ENCODE assay signal across 8 cellular contexts in genomic region chr17:41678411-41678906, GRCh38. TPM values are rescaled to one million over a fixed set of nuclear protein-coding genes. Genes with fewer than 3 reads are reported as not detected.
A peak's percentile ranks its signal among the peaks of the same experiment; 100 is the strongest.
DNase-seq lines count a peak whose midpoint lies in the region; ATAC-seq, FAIRE-seq and TF ChIP-seq lines count a peak whose summit lies in the region.

No MANE protein-coding gene starts in this region.

- peaks cover 15 to 17% of the 10 kb centered on the region in 2 donors for H3K4me1 ChIP-seq in kidney (ENCODE audit: control insufficient read depth in 1 of 2, insufficient read depth in 1 of 2, low read depth in 1 of 2, low read length in 2 of 2)

- peak overlapping the region; percentile 97 for H3K27ac Mint-ChIP-seq in activated CD8-positive, alpha-beta T cell treated with anti-CD3 and anti-CD28 coated beads for 36 hours

- H3K36me3 Mint-ChIP-seq in activated CD8-positive, alpha-beta T cell treated with anti-CD3 and anti-CD28 coated beads for 36 hours (ENCODE audit: low read depth): peaks cover 2% of the 10 kb centered on the region

- no peak for FAIRE-seq in kidney (lab: Jason Lieb, UNC)
- no peak for FAIRE-seq in urothelium cell line (lab: Jason Lieb, UNC)

- peaks cover 4% of the 10 kb centered on the region for H3K9me3 Mint-ChIP-seq in activated CD8-positive, alpha-beta T cell treated with anti-CD3 and anti-CD28 coated beads for 36 hours

- peak overlapping the region; percentile 88 for H3K4me3 Mint-ChIP-seq in activated CD8-positive, alpha-beta T cell treated with anti-CD3 and anti-CD28 coated beads for 36 hours

- DNase-seq in activated CD8-positive, alpha-beta T cell treated with anti-CD3 and anti-CD28 coated beads for 36 hours: no peak
- DNase-seq in kidney: peak; percentile 68
- peak; percentile 43 for DNase-seq in urothelium cell line (ENCODE audit: low spot score)
- DNase-seq in hippocampal formation (lab: John Stamatoyannopoulos, UW): no peak
- DNase-seq in iPS-NIHi11 (ENCODE audit: low spot score): no peak

- intact Hi-C loops in activated CD8-positive, alpha-beta T cell treated with anti-CD3 and anti-CD28 coated beads for 36 hours (cut with micrococcal nuclease): no loop called here
- intact Hi-C loops in kidney (cut with DNase I): no loop called here

- POLR2A ChIA-PET in activated CD8-positive, alpha-beta T cell treated with anti-CD3 and anti-CD28 coated beads for 36 hours (lab: Charles Lee): interaction anchor here (0.8 to 8.4 kb wide), 6 partner anchors 11 to 111 kb away, joined by 3 to 182 read pairs (median 4); partner anchors contain the start of gene EIF1

- ATAC-seq in GM18505 (IDR thresholded peaks at IDR 0.05; ENCODE audit: unreplicated experiment) (peak; percentile 23), HG03175 (IDR thresholded peaks at IDR 0.05; ENCODE audit: unreplicated experiment) (peak; percentile 15), GM21526 (IDR thresholded peaks at IDR 0.05; ENCODE audit: low FRiP score, unreplicated experiment) (no peak)
- ATAC-seq in activated CD8-positive, alpha-beta T cell treated with anti-CD3 and anti-CD28 coated beads for 36 hours: peak; percentile 16

- no peaks in the 10 kb centered on the region for H3K9me3 ChIP-seq in kidney (ENCODE audit: control insufficient read depth in 1 of 2, low read length in 2 of 2)

- H3K27me3 Mint-ChIP-seq in activated CD8-positive, alpha-beta T cell treated with anti-CD3 and anti-CD28 coated beads for 36 hours: no peaks in the 10 kb centered on the region

- TF ChIP-seq POLR2A in GM18505 (IDR thresholded peaks at IDR 0.05; ENCODE audit: borderline replicate concordance, extremely low read depth, insufficient read depth, insufficient read length): peak; percentile 63

- H3K36me3 ChIP-seq in kidney (ENCODE audit: control insufficient read depth in 1 of 2, insufficient read depth in 2 of 2, low read length in 2 of 2): no peaks in the 10 kb centered on the region

- peak overlapping the region; percentile 45 to 57 for H3K9ac ChIP-seq in kidney (ENCODE audit: low read length in 2 of 2)

- no peak for TF ChIP-seq CTCF in activated CD8-positive, alpha-beta T cell treated with anti-CD3 and anti-CD28 coated beads for 36 hours (IDR thresholded peaks at IDR 0.05)
- TF ChIP-seq CTCF in kidney (IDR thresholded peaks at IDR 0.05; ENCODE audit: borderline replicate concordance, extremely low read depth, insufficient read depth): no peak

- CTCF ChIA-PET in activated CD8-positive, alpha-beta T cell treated with anti-CD3 and anti-CD28 coated beads for 36 hours (lab: Charles Lee): interaction anchor here (0.7 to 7.3 kb wide), 8 partner anchors 10 to 252 kb away, joined by 3 to 93 read pairs (median 16); partner anchors contain the start of genes EIF1 and ODAD4

- peak overlapping the region; percentile 3 to 43 for H3K4me3 ChIP-seq in kidney (ENCODE audit: low read length in 2 of 2)

- peak overlapping the region; percentile 83 to 85 for H3K27ac ChIP-seq in kidney (ENCODE audit: low read depth in 2 of 2, low read length in 2 of 2)

- peaks cover 48% of the 10 kb centered on the region for H3K4me1 Mint-ChIP-seq in activated CD8-positive, alpha-beta T cell treated with anti-CD3 and anti-CD28 coated beads for 36 hours (ENCODE audit: low read depth)

RNA-seq across cellular contexts. Expression of gene EIF1, which starts 10.2 kb away (rescaled TPM):
- total RNA-seq in activated CD8-positive, alpha-beta T cell treated with anti-CD3 and anti-CD28 coated beads for 36 hours: 100 to 1,000 TPM; 924 to 930 TPM
- 842 TPM for total RNA-seq in kidney
- polyA plus RNA-seq in kidney (ENCODE audit: insufficient read depth, low read depth, low replicate concordance): 1,166 TPM

RNA-seq across cellular contexts. Expression of gene GAST, which starts 33.7 kb away (rescaled TPM):
- not detected for total RNA-seq in activated CD8-positive, alpha-beta T cell treated with anti-CD3 and anti-CD28 coated beads for 36 hours
- not detected for total RNA-seq in kidney
- polyA plus RNA-seq in kidney (ENCODE audit: insufficient read depth, low read depth, low replicate concordance): not detected

RNA-seq across cellular contexts. Expression of gene KRT17, which starts 54.1 kb away (rescaled TPM):
- not detected for total RNA-seq in activated CD8-positive, alpha-beta T cell treated with anti-CD3 and anti-CD28 coated beads for 36 hours
- 11.1 TPM for total RNA-seq in kidney
- 5.5 TPM for polyA plus RNA-seq in kidney (ENCODE audit: insufficient read depth, low read depth, low replicate concordance)

RNA-seq across cellular contexts. Expression of gene HAP1, which starts 56.0 kb away (rescaled TPM):
- total RNA-seq in activated CD8-positive, alpha-beta T cell treated with anti-CD3 and anti-CD28 coated beads for 36 hours: under 1 TPM; 0.07 to 0.09 TPM
- total RNA-seq in kidney: 1.3 TPM
- 0.99 TPM for polyA plus RNA-seq in kidney (ENCODE audit: insufficient read depth, low read depth, low replicate concordance)

Comparison
In these comparisons a context has a peak if more than half of its experiments do, and no peak if none do; other contexts are left out.
1. DNase-seq: peak in kidney (single experiment) and urothelium cell line (single experiment); none in activated CD8-positive, alpha-beta T cell treated with anti-CD3 and anti-CD28 coated beads for 36 hours (single experiment), hippocampal formation (0 of 2) and iPS-NIHi11 (single experiment).